In genomic region chr21:41634858-41635257, GRCh38 we compare ENCODE assay signal across 18 cellular contexts.
DNase-seq lines count a peak whose midpoint lies in the region; ATAC-seq and TF ChIP-seq lines count a peak whose summit lies in the region.
"Had no signal": no experiment of that assay in that cellular context is flagged by ENCODE, and none has a peak within 500 bp of the region (broad histone marks: within the 10 kb centered on the region; RNA-seq: fewer than 3 reads in every experiment).

No MANE protein-coding gene starts in this region.

- H3K79me2 ChIP-seq in OCI-LY7 (ENCODE audit: insufficient read depth, low read depth, low read length) = no peaks in the 10 kb centered on the region

- BruUV-seq in A673 (replicated peaks; lab: Mats Ljungman, UMichigan) = no TSS peak
- no TSS peak for BruUV-seq in OCI-LY7 (replicated peaks; lab: Mats Ljungman, UMichigan)

- POLR2A ChIA-PET in A673 (lab: Charles Lee; ENCODE audit: low non-redundant PET) (no interaction called here), OCI-LY7 (lab: Charles Lee) (no interaction called here)

- no peak overlapping the region for H2AFZ ChIP-seq in OCI-LY7 (ENCODE audit: low read length)

- ATAC-seq in esophagus mucosa = peak; percentile 64
- ATAC-seq in GM18873 (IDR thresholded peaks at IDR 0.05; ENCODE audit: low FRiP score, unreplicated experiment) = no peak

- H3K9me2 ChIP-seq in OCI-LY7 (ENCODE audit: insufficient read depth, low read length) = no peaks in the 10 kb centered on the region

- DNase-seq in ELR (ENCODE audit: low read depth) (peak; percentile 87), RPMI7951 (ENCODE audit: low read depth) (peak; percentile 84), skeletal muscle cell (ENCODE audit: low read depth) (peak; percentile 54), adrenal gland (no peak), A673 (ENCODE audit: low spot score) (no peak), OCI-LY7 (ENCODE audit: low spot score) (no peak)
- DNase-seq: activated CD4-positive, alpha-beta memory T cell treated with anti-CD3 and anti-CD28 coated beads for 36 hours; anterior cingulate cortex; C1 segment of cervical spinal cord; GOT3; NCI-H187; NCI-H748 treated with DMSO at 0.1 percent for 48 hours; SHP77 treated with DMSO at 0.1 percent for 48 hours; stimulated activated CD8-positive, alpha-beta memory T cell treated with anti-CD3 and anti-CD28 coated beads, Interleukin-4, amount 100 ng/mL, for 48 hours; upper lobe of right lung had no signal

- TF ChIP-seq CTCF in adrenal gland (IDR thresholded peaks at IDR 0.05) (no peak), A673 (conservative IDR thresholded peaks at IDR 0.05; ENCODE audit: low read depth, low read length) (no peak), OCI-LY7 (conservative IDR thresholded peaks at IDR 0.05; ENCODE audit: low read length) (no peak)

- H3K27ac ChIP-seq in adrenal gland (no peak overlapping the region), A673 (ENCODE audit: low read depth, low read length, poor library complexity, severe bottlenecking) (no peak overlapping the region), OCI-LY7 (ENCODE audit: low read depth, low read length, poor library complexity, severe bottlenecking) (no peak overlapping the region)
- H3K27ac ChIP-seq: KMS-11, upper lobe of right lung had no signal

- no peak for TF ChIP-seq POLR2A in adrenal gland (IDR thresholded peaks at IDR 0.05)

- intact Hi-C loops in adrenal gland (cut with DNase I) = no loop called here
- intact Hi-C loops in A673 (cut with micrococcal nuclease; ENCODE audit: unreplicated experiment) = no loop called here
- intact Hi-C loops in OCI-LY7 (cut with micrococcal nuclease; ENCODE audit: unreplicated experiment) = no loop called here

- H3K9me3 ChIP-seq in adrenal gland (replicated peaks in 1 of 3) = no peaks in the 10 kb centered on the region
- no peaks in the 10 kb centered on the region for H3K9me3 ChIP-seq in A673 (ENCODE audit: low read depth, low read length, poor library complexity, severe bottlenecking)
- no peaks in the 10 kb centered on the region for H3K9me3 ChIP-seq in OCI-LY7 (ENCODE audit: low read length)
- H3K9me3 ChIP-seq: upper lobe of right lung had no signal

- CTCF ChIA-PET in A673 (lab: Charles Lee) (no interaction called here), OCI-LY7 (lab: Charles Lee; ENCODE audit: unreplicated experiment) (no interaction called here)

- H3K27me3 ChIP-seq in adrenal gland (no peaks in the 10 kb centered on the region), A673 (replicated peaks; ENCODE audit: insufficient read depth, low read depth, low read length, poor library complexity) (no peaks in the 10 kb centered on the region)
- H3K27me3 ChIP-seq: upper lobe of right lung had no signal

- H3K4me3 ChIP-seq in skeletal muscle cell (ENCODE audit: low read depth, low read length) (no peak overlapping the region), adrenal gland (no peak overlapping the region), A673 (ENCODE audit: low read depth, low read length, poor library complexity, severe bottlenecking) (no peak overlapping the region), OCI-LY7 (ENCODE audit: low read depth, low read length, poor library complexity, severe bottlenecking) (no peak overlapping the region)
- H3K4me3 ChIP-seq: upper lobe of right lung had no signal

- H4K20me1 ChIP-seq in OCI-LY7 (ENCODE audit: insufficient read depth, low read length) = no peaks in the 10 kb centered on the region

- H3K4me2 ChIP-seq in OCI-LY7 (ENCODE audit: low read length) = no peak overlapping the region
- H3K4me2 ChIP-seq: KMS-11 had no signal

- H3K4me1 ChIP-seq in adrenal gland (replicated peaks in 1 of 2) = no peaks in the 10 kb centered on the region
- no peaks in the 10 kb centered on the region for H3K4me1 ChIP-seq in A673 (ENCODE audit: insufficient read depth, low read length, poor library complexity, severe bottlenecking)
- H3K4me1 ChIP-seq in OCI-LY7 (ENCODE audit: insufficient read depth, low read length, poor library complexity, severe bottlenecking) = no peaks in the 10 kb centered on the region
- H3K4me1 ChIP-seq: upper lobe of right lung had no signal

- 61 to 70% (median 66%) methylated on average over 6 to 9 of the region's 9 CpGs for WGBS in adrenal gland, 4 donors

- H3K36me3 ChIP-seq in adrenal gland (replicated peaks in 1 of 2) (no peaks in the 10 kb centered on the region), A673 (ENCODE audit: insufficient read depth, low read length, poor library complexity, severe bottlenecking) (no peaks in the 10 kb centered on the region), OCI-LY7 (ENCODE audit: insufficient read depth, low read length) (no peaks in the 10 kb centered on the region)
- H3K36me3 ChIP-seq: upper lobe of right lung had no signal

Comparison
In these comparisons a context has a peak if more than half of its experiments do, and no peak if none do; other contexts are left out.
1. DNase-seq: peak in ELR (single experiment), RPMI7951 (single experiment) and skeletal muscle cell (single experiment); none in adrenal gland (0 of 7), A673 (single experiment) and OCI-LY7 (single experiment).